ENCODE assay signal across 8 cellular contexts in the genomic region with DNA sequence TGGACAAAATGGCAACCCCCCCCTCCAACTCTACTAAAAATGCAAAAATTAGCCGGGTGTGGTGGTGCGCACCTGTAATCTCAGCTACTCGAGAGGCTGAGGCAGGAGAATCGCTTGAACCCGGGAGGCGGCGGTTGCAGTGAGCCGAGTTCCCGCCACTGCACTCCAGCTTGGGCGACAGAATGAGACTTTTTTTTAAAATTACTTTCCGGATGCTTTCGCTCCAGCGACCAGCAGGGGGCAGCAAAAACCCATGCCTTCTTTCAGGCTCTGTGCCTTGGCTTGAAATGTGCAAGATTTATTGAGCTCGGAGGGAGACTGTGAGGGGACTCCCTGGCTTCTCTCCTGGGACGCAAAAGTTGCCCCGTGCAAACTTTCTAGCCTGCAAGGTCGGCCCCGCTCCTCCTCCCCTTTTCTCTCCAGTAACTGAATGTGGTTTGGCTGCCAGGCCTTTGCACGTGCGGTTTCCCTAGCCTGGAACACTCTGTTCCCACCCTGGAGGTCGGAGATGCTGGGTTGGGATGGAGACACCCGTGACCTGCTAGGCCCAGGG.
DNase-seq lines count a peak whose midpoint lies in the region; ATAC-seq and TF ChIP-seq lines count a peak whose summit lies in the region.

No MANE protein-coding gene starts in this region.

- H3K36me3 ChIP-seq in Panc1 (ENCODE audit: control insufficient read depth, insufficient read depth, low read length) (no peaks in the 10 kb centered on the region), suprapubic skin (no peaks in the 10 kb centered on the region)

- H3K9me3 ChIP-seq in Panc1 (ENCODE audit: control insufficient read depth, insufficient read depth, low read depth, low read length) = no peaks in the 10 kb centered on the region
- peaks cover 6% of the 10 kb centered on the region for H3K9me3 ChIP-seq in suprapubic skin

- WGBS in suprapubic skin = 10% methylated on average over 20 of the region's 22 CpGs

- TF ChIP-seq EP300 in suprapubic skin (IDR thresholded peaks at IDR 0.05) = no peak

- POLR2A ChIA-PET in Panc1 (lab: Charles Lee) = no interaction called here

- H3K4me1 ChIP-seq in Panc1 (ENCODE audit: control insufficient read depth, insufficient read depth, low read length) (no peaks in the 10 kb centered on the region), suprapubic skin (peaks cover 11% of the 10 kb centered on the region)

- intact Hi-C loops in Panc1 (cut with micrococcal nuclease; ENCODE audit: unreplicated experiment) = no loop called here

- no peak for TF ChIP-seq POLR2A in suprapubic skin (IDR thresholded peaks at IDR 0.05)

- ATAC-seq in Panc1 = peak; percentile 74
- ATAC-seq in HG03442 (IDR thresholded peaks at IDR 0.05; ENCODE audit: unreplicated experiment) = no peak

- H3K4me3 ChIP-seq in Panc1 (ENCODE audit: low read depth in 2 of 2, low read length in 2 of 2) (no peak overlapping the region), foreskin fibroblast (ENCODE audit: low read depth in 1 of 2, low read length in 2 of 2) (no peak overlapping the region), suprapubic skin (no peak overlapping the region)

- no peaks in the 10 kb centered on the region; the same call in 1 of the 2 replicates for H3K27me3 ChIP-seq in Panc1 (ENCODE audit: control insufficient read depth, insufficient read depth, low read length)
- peaks cover 46% of the 10 kb centered on the region for H3K27me3 ChIP-seq in suprapubic skin

- no TSS peak for BruUV-seq in Panc1 (replicated peaks; lab: Mats Ljungman, UMichigan)

- DNase-seq in COLO668 (lab: John Stamatoyannopoulos, UW; ENCODE audit: unreplicated experiment) = peak; percentile 50
- peak; percentile 74 for DNase-seq in HT-29 (ENCODE audit: low spot score)
- DNase-seq in Panc1 (ENCODE audit: low read depth, low spot score) = no peak
- DNase-seq in activated T-helper 1 cell treated with anti-CD3 and anti-CD28 coated beads, Interleukin-2, amount 50 U/mL, for 16 hours (ENCODE audit: low read depth in 1 of 2, low spot score in 1 of 2) = peak; percentile 66 to 72
- peak; percentile 27 to 79 for DNase-seq in foreskin fibroblast
- peak; percentile 57 for DNase-seq in occipital lobe (lab: John Stamatoyannopoulos, UW)
- DNase-seq in suprapubic skin (ENCODE audit: low spot score in 2 of 2) = no peak

- TF ChIP-seq CTCF in Panc1 (IDR thresholded peaks at IDR 0.05) (peak; percentile 90), foreskin fibroblast (IDR thresholded peaks at IDR 0.05; ENCODE audit: low read depth, low read length) (peak; percentile 78), suprapubic skin (IDR thresholded peaks at IDR 0.05) (peak; percentile 86 to 94)

- CTCF ChIA-PET in Panc1 (lab: Charles Lee) = interaction anchor here (1.1 to 1.9 kb wide), 2 partner anchors 174 to 180 kb away, joined by 4 to 14 read pairs; no protein-coding TSS in a partner anchor

- in situ Hi-C loops in Panc1 (cut with HindIII; ENCODE audit: low pct_unique_long_range_greater_than_20kb, low sequenced_read_pairs) = no loop called here

- H3K27ac ChIP-seq in Panc1 (ENCODE audit: low read length) = no peak overlapping the region
- no peak overlapping the region for H3K27ac ChIP-seq in suprapubic skin

Comparison
In these comparisons a context has a peak if more than half of its experiments do, and no peak if none do; other contexts are left out.
1. DNase-seq: peak in COLO668 (single experiment), HT-29 (single experiment), activated T-helper 1 cell treated with anti-CD3 and anti-CD28 coated beads, Interleukin-2, amount 50 U/mL, for 16 hours (2 of 2), foreskin fibroblast (2 of 2) and occipital lobe (single experiment); none in Panc1 (single experiment) and suprapubic skin (0 of 2).
2. Peak in every context shown above with its lines, with median percentiles within 50 percentile points of each other: CTCF ChIP-seq.